In the genomic region with DNA sequence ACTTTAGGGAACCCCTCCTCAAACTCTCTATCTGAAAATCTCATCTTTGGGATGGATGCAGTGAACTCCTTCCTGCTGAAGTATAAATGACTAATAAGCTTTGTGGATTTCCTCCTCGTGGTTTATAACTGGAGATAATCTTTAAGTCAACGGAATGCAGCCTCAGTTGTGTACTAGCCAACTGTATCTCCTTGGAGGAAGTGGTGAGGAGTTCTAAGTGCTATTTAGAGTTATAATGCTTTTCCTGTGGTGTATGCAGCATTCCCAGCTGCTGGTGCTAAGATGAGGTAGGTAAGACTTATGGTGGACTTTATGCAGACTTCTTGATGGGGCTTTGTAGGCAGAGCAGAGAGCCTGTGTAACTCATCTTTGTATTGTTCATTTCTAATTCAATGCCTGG, we compare ENCODE assay signal across 1 cellular context.
TF ChIP-seq lines count a peak whose summit lies in the region.

No MANE protein-coding gene starts in this region.

TF ChIP-seq in SK-N-SH treated with all-trans-retinoic acid at 6 μM for 48 hours, 23 proteins besides CTCF, POLR2A, EP300 and RAD21 (continued from another document):
- TF ChIP-seq, protein P1, sequence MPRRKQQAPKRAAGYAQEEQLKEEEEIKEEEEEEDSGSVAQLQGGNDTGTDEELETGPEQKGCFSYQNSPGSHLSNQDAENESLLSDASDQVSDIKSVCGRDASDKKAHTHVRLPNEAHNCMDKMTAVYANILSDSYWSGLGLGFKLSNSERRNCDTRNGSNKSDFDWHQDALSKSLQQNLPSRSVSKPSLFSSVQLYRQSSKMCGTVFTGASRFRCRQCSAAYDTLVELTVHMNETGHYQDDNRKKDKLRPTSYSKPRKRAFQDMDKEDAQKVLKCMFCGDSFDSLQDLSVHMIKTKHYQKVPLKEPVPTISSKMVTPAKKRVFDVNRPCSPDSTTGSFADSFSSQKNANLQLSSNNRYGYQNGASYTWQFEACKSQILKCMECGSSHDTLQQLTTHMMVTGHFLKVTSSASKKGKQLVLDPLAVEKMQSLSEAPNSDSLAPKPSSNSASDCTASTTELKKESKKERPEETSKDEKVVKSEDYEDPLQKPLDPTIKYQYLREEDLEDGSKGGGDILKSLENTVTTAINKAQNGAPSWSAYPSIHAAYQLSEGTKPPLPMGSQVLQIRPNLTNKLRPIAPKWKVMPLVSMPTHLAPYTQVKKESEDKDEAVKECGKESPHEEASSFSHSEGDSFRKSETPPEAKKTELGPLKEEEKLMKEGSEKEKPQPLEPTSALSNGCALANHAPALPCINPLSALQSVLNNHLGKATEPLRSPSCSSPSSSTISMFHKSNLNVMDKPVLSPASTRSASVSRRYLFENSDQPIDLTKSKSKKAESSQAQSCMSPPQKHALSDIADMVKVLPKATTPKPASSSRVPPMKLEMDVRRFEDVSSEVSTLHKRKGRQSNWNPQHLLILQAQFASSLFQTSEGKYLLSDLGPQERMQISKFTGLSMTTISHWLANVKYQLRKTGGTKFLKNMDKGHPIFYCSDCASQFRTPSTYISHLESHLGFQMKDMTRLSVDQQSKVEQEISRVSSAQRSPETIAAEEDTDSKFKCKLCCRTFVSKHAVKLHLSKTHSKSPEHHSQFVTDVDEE (CRISPR knock-in tag; IDR thresholded peaks at IDR 0.05) = no peak
- no peak for TF ChIP-seq ARNTL (CRISPR knock-in tag; IDR thresholded peaks at IDR 0.05; ENCODE audit: borderline replicate concordance, low read depth)
- TF ChIP-seq PPARA (CRISPR knock-in tag; IDR thresholded peaks at IDR 0.05; ENCODE audit: borderline replicate concordance) = no peak
- TF ChIP-seq, protein P2, sequence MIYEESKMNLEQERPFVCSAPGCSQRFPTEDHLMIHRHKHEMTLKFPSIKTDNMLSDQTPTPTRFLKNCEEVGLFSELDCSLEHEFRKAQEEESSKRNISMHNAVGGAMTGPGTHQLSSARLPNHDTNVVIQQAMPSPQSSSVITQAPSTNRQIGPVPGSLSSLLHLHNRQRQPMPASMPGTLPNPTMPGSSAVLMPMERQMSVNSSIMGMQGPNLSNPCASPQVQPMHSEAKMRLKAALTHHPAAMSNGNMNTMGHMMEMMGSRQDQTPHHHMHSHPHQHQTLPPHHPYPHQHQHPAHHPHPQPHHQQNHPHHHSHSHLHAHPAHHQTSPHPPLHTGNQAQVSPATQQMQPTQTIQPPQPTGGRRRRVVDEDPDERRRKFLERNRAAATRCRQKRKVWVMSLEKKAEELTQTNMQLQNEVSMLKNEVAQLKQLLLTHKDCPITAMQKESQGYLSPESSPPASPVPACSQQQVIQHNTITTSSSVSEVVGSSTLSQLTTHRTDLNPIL (CRISPR knock-in tag; IDR thresholded peaks at IDR 0.05; ENCODE audit: low read depth) = no peak
- TF ChIP-seq BACH2 (CRISPR knock-in tag; IDR thresholded peaks at IDR 0.05; ENCODE audit: borderline replicate concordance) = no peak
- TF ChIP-seq ZC3H10 (CRISPR knock-in tag; IDR thresholded peaks at IDR 0.05) = no peak
- TF ChIP-seq ZNF70 (CRISPR knock-in tag; IDR thresholded peaks at IDR 0.05) = no peak
- no peak for TF ChIP-seq GLIS3 (CRISPR knock-in tag; IDR thresholded peaks at IDR 0.05)
- TF ChIP-seq TOX (CRISPR knock-in tag; IDR thresholded peaks at IDR 0.05; ENCODE audit: borderline replicate concordance) = no peak
- TF ChIP-seq, protein P3, sequence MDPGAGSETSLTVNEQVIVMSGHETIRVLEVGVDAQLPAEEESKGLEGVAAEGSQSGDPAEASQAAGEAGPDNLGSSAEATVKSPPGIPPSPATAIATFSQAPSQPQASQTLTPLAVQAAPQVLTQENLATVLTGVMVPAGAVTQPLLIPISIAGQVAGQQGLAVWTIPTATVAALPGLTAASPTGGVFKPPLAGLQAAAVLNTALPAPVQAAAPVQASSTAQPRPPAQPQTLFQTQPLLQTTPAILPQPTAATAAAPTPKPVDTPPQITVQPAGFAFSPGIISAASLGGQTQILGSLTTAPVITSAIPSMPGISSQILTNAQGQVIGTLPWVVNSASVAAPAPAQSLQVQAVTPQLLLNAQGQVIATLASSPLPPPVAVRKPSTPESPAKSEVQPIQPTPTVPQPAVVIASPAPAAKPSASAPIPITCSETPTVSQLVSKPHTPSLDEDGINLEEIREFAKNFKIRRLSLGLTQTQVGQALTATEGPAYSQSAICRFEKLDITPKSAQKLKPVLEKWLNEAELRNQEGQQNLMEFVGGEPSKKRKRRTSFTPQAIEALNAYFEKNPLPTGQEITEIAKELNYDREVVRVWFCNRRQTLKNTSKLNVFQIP (CRISPR knock-in tag; IDR thresholded peaks at IDR 0.05; ENCODE audit: borderline replicate concordance, low read depth) = no peak
